Comparison of ENCODE assay signal across 1 cellular context in the genomic region with DNA sequence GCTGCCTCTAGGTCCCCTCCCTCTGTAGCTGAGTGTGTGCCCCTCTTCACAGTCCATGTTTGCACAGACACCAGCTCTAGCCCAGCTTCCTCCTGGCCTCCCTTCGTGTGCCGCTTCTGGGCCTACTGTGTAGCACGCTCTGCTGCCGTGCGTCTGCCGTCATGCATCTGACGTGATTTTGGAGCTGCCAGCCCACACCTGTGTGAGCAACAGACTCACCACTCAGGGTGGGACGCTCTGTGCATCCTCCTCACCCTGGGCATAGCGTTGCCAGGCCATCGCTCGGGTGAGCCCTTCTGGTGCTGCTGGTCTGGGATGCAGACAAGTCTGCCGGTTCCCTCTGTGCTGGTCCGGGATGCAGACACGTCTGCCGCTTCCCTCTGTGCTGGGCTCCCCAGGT.
TF ChIP-seq lines count a peak whose summit lies in the region.

No MANE protein-coding gene starts in this region.

TF ChIP-seq in WTC11, 78 proteins besides CTCF, POLR2A, EP300 and RAD21 (continued from another document):
- TF ChIP-seq IRF1 (CRISPR knock-in tag; IDR thresholded peaks at IDR 0.05) (no peak), HMGXB4 (CRISPR knock-in tag; IDR thresholded peaks at IDR 0.05) (no peak), ATF1 (CRISPR knock-in tag; IDR thresholded peaks at IDR 0.05) (no peak), ZNF423 (CRISPR knock-in tag; IDR thresholded peaks at IDR 0.05) (no peak), ETV6 (CRISPR knock-in tag; IDR thresholded peaks at IDR 0.05) (no peak), ZNF416 (CRISPR knock-in tag; IDR thresholded peaks at IDR 0.05) (no peak)
- TF ChIP-seq, protein P1, sequence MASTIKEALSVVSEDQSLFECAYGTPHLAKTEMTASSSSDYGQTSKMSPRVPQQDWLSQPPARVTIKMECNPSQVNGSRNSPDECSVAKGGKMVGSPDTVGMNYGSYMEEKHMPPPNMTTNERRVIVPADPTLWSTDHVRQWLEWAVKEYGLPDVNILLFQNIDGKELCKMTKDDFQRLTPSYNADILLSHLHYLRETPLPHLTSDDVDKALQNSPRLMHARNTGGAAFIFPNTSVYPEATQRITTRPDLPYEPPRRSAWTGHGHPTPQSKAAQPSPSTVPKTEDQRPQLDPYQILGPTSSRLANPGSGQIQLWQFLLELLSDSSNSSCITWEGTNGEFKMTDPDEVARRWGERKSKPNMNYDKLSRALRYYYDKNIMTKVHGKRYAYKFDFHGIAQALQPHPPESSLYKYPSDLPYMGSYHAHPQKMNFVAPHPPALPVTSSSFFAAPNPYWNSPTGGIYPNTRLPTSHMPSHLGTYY (CRISPR knock-in tag; IDR thresholded peaks at IDR 0.05), result no peak
